ENCODE assay signal across 9 cellular contexts in the genomic region with DNA sequence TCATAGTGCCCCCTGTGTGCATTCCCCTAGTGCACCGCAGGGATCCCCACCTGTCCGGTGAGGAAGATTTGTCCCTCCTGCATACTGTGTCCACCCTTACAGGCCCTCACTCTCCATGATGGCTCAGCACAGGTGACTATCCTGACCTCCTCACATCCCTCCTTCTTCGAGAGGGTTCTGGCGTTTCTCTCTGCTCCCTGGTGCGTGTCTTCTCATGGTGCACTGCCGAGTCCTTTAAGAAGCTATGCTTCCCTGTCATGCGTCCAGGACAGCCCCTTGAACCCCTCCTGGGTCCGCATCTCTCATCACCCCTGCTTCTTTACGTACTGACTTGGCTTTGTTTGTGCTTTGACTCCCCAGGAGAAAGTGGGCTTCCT. TPM values are rescaled to one million over a fixed set of nuclear protein-coding genes. Genes with fewer than 3 reads are reported as not detected.
DNase-seq lines count a peak whose midpoint lies in the region; ATAC-seq and TF ChIP-seq lines count a peak whose summit lies in the region.
"Had no signal": no experiment of that assay in that cellular context is flagged by ENCODE, and none has a peak within 500 bp of the region (broad histone marks: within the 10 kb centered on the region; RNA-seq: fewer than 3 reads in every experiment).

No MANE protein-coding gene starts in this region.

- peaks cover 19 to 23% of the 10 kb centered on the region in 2 donors for H3K4me1 Mint-ChIP-seq in effector memory CD8-positive, alpha-beta T cell (ENCODE audit: low read depth in 2 of 2)
- H3K4me1 Mint-ChIP-seq in nephron progenitor cell: peaks cover 35% of the 10 kb centered on the region

- ATAC-seq in effector memory CD8-positive, alpha-beta T cell (replicated peaks): no peak
- ATAC-seq in HG03439 (IDR thresholded peaks at IDR 0.05; ENCODE audit: unreplicated experiment): no peak

- H3K9me3 ChIP-seq in AG04450 (ENCODE audit: control insufficient read depth, insufficient read depth, low read length) (peaks cover 5% of the 10 kb centered on the region; the same call in 1 of the 2 replicates), Loucy (ENCODE audit: insufficient read depth, low read depth, low read length) (no peaks in the 10 kb centered on the region)

- H3K27me3 Mint-ChIP-seq in effector memory CD8-positive, alpha-beta T cell: no peaks in the 10 kb centered on the region
- peaks cover 13% of the 10 kb centered on the region for H3K27me3 Mint-ChIP-seq in nephron progenitor cell (ENCODE audit: low read depth, poor library complexity)

- peak overlapping the region; percentile 57 to 87 for H3K27ac Mint-ChIP-seq in effector memory CD8-positive, alpha-beta T cell
- no peak overlapping the region for H3K27ac Mint-ChIP-seq in nephron progenitor cell

- H3K4me3 ChIP-seq in AG04450 (ENCODE audit: low read depth, low read length) (peak overlapping the region; percentile 63), Loucy (ENCODE audit: low read length, poor library complexity, severe bottlenecking) (peak overlapping the region; percentile 85)

- H2AFZ ChIP-seq in Loucy (ENCODE audit: low read length): peak overlapping the region; percentile 95; the same call in 1 of the 2 replicates

- DNase-seq in AG04450 (ENCODE audit: low read depth, low spot score) (no peak), nephron progenitor cell (no peak), retina (no peak)
- no peak for DNase-seq in effector memory CD8-positive, alpha-beta T cell
- no peak for DNase-seq in stimulated activated CD4-positive, alpha-beta T cell treated with anti-CD3 and anti-CD28 coated beads, Interleukin-4, amount 100 ng/mL, for 4 hours
- no peak for DNase-seq in activated CD4-positive, CD25-positive, alpha-beta regulatory T cell (lab: John Stamatoyannopoulos, UW)
- DNase-seq: stimulated activated CD4-positive, alpha-beta T cell treated with anti-CD3 and anti-CD28 coated beads, Interleukin-1b, Interleukin-23, amount 100 ng/mL, for 48 hours had no signal

- peak overlapping the region; percentile 75 for H3K4me2 ChIP-seq in Loucy (ENCODE audit: low read depth, low read length, poor library complexity, severe bottlenecking)

- H3K36me3 ChIP-seq in Loucy (ENCODE audit: insufficient read depth, low read length): no peaks in the 10 kb centered on the region

- H4K20me1 ChIP-seq in Loucy (ENCODE audit: insufficient read depth, low read length, poor library complexity, severe bottlenecking): peaks cover 19% of the 10 kb centered on the region

- H3K9me2 ChIP-seq in Loucy (replicated peaks; ENCODE audit: low read depth, low read length): no peaks in the 10 kb centered on the region

- CTCF ChIA-PET in AG04450 (lab: Charles Lee): no interaction called here

- no peaks in the 10 kb centered on the region for H3F3A ChIP-seq in Loucy (ENCODE audit: low read depth)

- peaks cover 34% of the 10 kb centered on the region for H3K79me2 ChIP-seq in Loucy (ENCODE audit: insufficient read depth, low read length)

- H3K27ac ChIP-seq in AG04450 (ENCODE audit: low read depth, low read length): no peak overlapping the region

- H3K36me3 Mint-ChIP-seq in effector memory CD8-positive, alpha-beta T cell (ENCODE audit: insufficient read depth): peaks cover 7% of the 10 kb centered on the region
- H3K36me3 Mint-ChIP-seq in nephron progenitor cell (ENCODE audit: low read depth): peaks cover 5% of the 10 kb centered on the region

- H3K27me3 ChIP-seq in AG04450 (ENCODE audit: control insufficient read depth, insufficient read depth, low read length) (no peaks in the 10 kb centered on the region), Loucy (ENCODE audit: insufficient read depth, low read length, poor library complexity, severe bottlenecking) (no peaks in the 10 kb centered on the region)

- peak overlapping the region; percentile 77 to 87 for H3K4me3 Mint-ChIP-seq in effector memory CD8-positive, alpha-beta T cell
- peak overlapping the region; percentile 83 for H3K4me3 Mint-ChIP-seq in nephron progenitor cell

- TF ChIP-seq CTCF in AG04450 (IDR thresholded peaks at IDR 0.05; ENCODE audit: low read depth, low read length) (no peak), Loucy (conservative IDR thresholded peaks at IDR 0.05; ENCODE audit: low read length) (no peak), nephron progenitor cell (IDR thresholded peaks at IDR 0.05) (no peak)

- H3K9me3 Mint-ChIP-seq in effector memory CD8-positive, alpha-beta T cell: no peaks in the 10 kb centered on the region
- H3K9me3 Mint-ChIP-seq in nephron progenitor cell: no peaks in the 10 kb centered on the region

- POLR2A ChIA-PET in AG04450 (lab: Yijun Ruan, JAX): interaction anchor here (1.3 kb wide), 1 partner anchor 49 kb away, joined by 3 read pairs; the partner anchor contains the start of gene BOK

- H3K9ac ChIP-seq in Loucy (ENCODE audit: low read depth, low read length, poor library complexity, severe bottlenecking): peak overlapping the region; percentile 70

- peaks cover 23% of the 10 kb centered on the region for H3K4me1 ChIP-seq in Loucy (ENCODE audit: insufficient read depth, low read length, poor library complexity, severe bottlenecking)

RNA-seq across cellular contexts. Expression of gene STK25, which starts 1.0 kb away (rescaled TPM):
- 216 and 302 TPM in 2 replicates for polyA plus RNA-seq in AG04450 (2011; rRNA removed)
- polyA minus RNA-seq in AG04450 (2011; rRNA and poly(A)+ RNA removed): 247 and 292 TPM in 2 replicates

RNA-seq across cellular contexts. Expression of gene BOK, which starts 49.1 kb away (rescaled TPM):
- 18.6 and 28.0 TPM in 2 replicates for polyA plus RNA-seq in AG04450 (2011; rRNA removed)
- 18.2 and 19.4 TPM in 2 replicates for polyA minus RNA-seq in AG04450 (2011; rRNA and poly(A)+ RNA removed)
